Comparison of ENCODE assay signal across 28 cellular contexts in the genomic region with DNA sequence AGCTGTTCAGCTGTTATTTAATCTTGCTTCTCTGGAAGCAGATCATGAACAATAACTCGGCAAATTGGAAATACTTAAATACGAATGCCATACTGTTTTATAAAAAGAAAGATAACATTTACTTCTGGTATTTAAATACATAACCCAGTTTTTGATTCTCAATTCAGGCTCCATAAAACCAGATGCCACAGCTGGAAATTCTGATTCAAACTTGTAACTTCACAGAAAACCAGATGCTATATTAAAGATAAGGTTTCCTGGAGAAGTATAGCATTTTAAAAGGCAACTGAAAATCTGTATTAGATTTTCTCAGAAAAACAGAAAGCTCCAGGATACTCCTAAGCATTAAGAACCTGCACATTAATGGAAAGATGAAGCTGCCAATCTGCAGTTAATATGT.
"Had no signal": no experiment of that assay in that cellular context is flagged by ENCODE, and none has a peak within 500 bp of the region (broad histone marks: within the 10 kb centered on the region; RNA-seq: fewer than 3 reads in every experiment).

No MANE protein-coding gene starts in this region.

- H3K27me3 ChIP-seq: adrenal gland, body of pancreas, breast epithelium, Peyer's patch had no signal

- H3K4me1 ChIP-seq: breast epithelium, Peyer's patch had no signal

- H3K4me3 ChIP-seq: body of pancreas, breast epithelium, Peyer's patch had no signal

- DNase-seq: activated CD4-positive, alpha-beta T cell treated with anti-CD3 and anti-CD28 coated beads, Interleukin-2, amount 10 ng/mL, durations not matched to agents 24 days and 14 days; activated CD4-positive, alpha-beta T cell treated with anti-CD3 and anti-CD28 coated beads, Interleukin-2, amount 50 U/mL, for 48 hours; activated CD8-positive, alpha-beta T cell treated with anti-CD3 and anti-CD28 coated beads, Interleukin-2, amount 10 ng/mL, durations not matched to agents 7 days and 5 days; activated gamma-delta T cell treated with Interleukin-2 at 50 U/mL for 16 hours; activated naive CD4-positive, alpha-beta T cell treated with anti-CD3 and anti-CD28 coated beads for 36 hours; activated T-cell treated with anti-CD3 and anti-CD28 coated beads, Interleukin-2, amount 50 U/mL, for 24 hours; adrenal gland; body of pancreas; Karpas-422; KBM-7; NCI-H1105; NCI-H1417 treated with DMSO at 0.1 percent for 48 hours; NCI-H1694; NCI-H1930; NCI-H2081 treated with DMSO at 0.1 percent for 48 hours; NCI-H226; NCI-H446 treated with DMSO at 0.1 percent for 48 hours; NCI-H524; NCI-H69; PC-3; Peyer's patch; SIG-M5; T1000 had no signal

- H3K9me3 ChIP-seq: adrenal gland, body of pancreas, breast epithelium, Peyer's patch had no signal

- H3K27ac ChIP-seq: adrenal gland, breast epithelium, Peyer's patch, RWPE1 had no signal

- H3K36me3 ChIP-seq: adrenal gland, breast epithelium, Peyer's patch had no signal

- ATAC-seq: activated CD8-positive, alpha-beta T cell treated with anti-CD3 and anti-CD28 coated beads, Interleukin-2, amount 10 ng/mL, durations not matched to agents 7 days and 5 days; activated naive CD4-positive, alpha-beta T cell treated with anti-CD3 and anti-CD28 coated beads, Interleukin-2, amount 50 U/mL, for 72 hours; body of pancreas; PC-3; Right ventricle myocardium inferior had no signal

- FAIRE-seq: astrocyte had no signal
